In the genomic region with DNA sequence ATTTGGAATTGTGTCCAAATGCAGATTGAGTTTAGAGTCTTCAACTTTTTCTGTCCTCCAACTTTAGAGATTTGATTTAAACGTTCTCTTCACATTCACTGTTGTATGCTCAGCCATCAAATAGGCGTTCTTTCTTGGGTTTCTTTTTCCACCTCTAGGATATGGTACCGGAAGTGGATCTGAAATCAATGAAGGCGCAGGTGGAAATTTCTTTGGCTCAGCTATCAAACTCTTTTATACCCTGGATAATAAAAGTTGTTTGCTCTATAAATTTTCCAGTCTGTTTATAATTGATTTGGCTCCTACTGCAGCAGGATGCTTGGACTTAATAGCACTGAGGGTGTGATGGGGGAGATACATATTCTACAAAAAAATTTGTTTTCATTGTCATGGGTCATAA, we compare ENCODE assay signal across 10 cellular contexts. TPM values are rescaled to one million over a fixed set of nuclear protein-coding genes. Genes with fewer than 3 reads are reported as not detected.
A peak's percentile ranks its signal among the peaks of the same experiment; 100 is the strongest.
DNase-seq lines count a peak whose midpoint lies in the region; ATAC-seq, FAIRE-seq and TF ChIP-seq lines count a peak whose summit lies in the region.
"Had no signal": no experiment of that assay in that cellular context is flagged by ENCODE, and none has a peak within 500 bp of the region (broad histone marks: within the 10 kb centered on the region; RNA-seq: fewer than 3 reads in every experiment).

No MANE protein-coding gene starts in this region.

- in situ Hi-C loops in GM23248 (cut with MboI) = no loop called here

- FAIRE-seq in endothelial cell of umbilical vein (lab: Jason Lieb, UNC) = no peak
- FAIRE-seq: TTC549 had no signal

- peaks cover 30% of the 10 kb centered on the region; the same call in 1 of the 2 replicates for H3F3A ChIP-seq in GM23248 (ENCODE audit: insufficient read depth)

- ATAC-seq in GM19452 (IDR thresholded peaks at IDR 0.05; ENCODE audit: unreplicated experiment) (no peak), HG03025 (IDR thresholded peaks at IDR 0.05; ENCODE audit: low FRiP score, unreplicated experiment) (no peak)

- H3K4me2 ChIP-seq in GM23248 (ENCODE audit: unreplicated experiment) (peak overlapping the region; percentile 96), endothelial cell of umbilical vein (ENCODE audit: insufficient read depth, low read length) (peak overlapping the region; percentile 65)

- H3K36me3 ChIP-seq in GM23248 (ENCODE audit: low read depth) (peaks cover 6% of the 10 kb centered on the region; the same call in 1 of the 2 replicates), endothelial cell of umbilical vein (ENCODE audit: control insufficient read depth in 2 of 2, extremely low read depth in 1 of 2, insufficient read depth in 2 of 2, low read length in 2 of 2) (no peaks in the 10 kb centered on the region), prostate gland (no peaks in the 10 kb centered on the region)

- BruUV-seq in endothelial cell of umbilical vein (replicated peaks; lab: Mats Ljungman, UMichigan) = no TSS peak

- H4K20me1 ChIP-seq in GM23248 (ENCODE audit: insufficient read depth) (peaks cover 23% of the 10 kb centered on the region; the same call in 1 of the 2 replicates), endothelial cell of umbilical vein (replicated peaks; ENCODE audit: control insufficient read depth, extremely low read depth, insufficient read depth, low read length) (peaks cover 10% of the 10 kb centered on the region)

- H3K9me2 ChIP-seq in GM23248 (ENCODE audit: insufficient read depth) = no peaks in the 10 kb centered on the region

- H3K27ac ChIP-seq in GM23248 = no peak overlapping the region
- peak overlapping the region; percentile 94 for H3K27ac ChIP-seq in RWPE1
- no peak overlapping the region for H3K27ac ChIP-seq in endothelial cell of umbilical vein (ENCODE audit: insufficient read depth, low read depth, low read length)
- H3K27ac ChIP-seq in prostate gland = peak overlapping the region in 1 of 2 donors; percentile 83

- WGBS in GM23248 (ENCODE audit: low coverage in 1 of 2, low lambda C conversion rate in 2 of 2, missing lambda C conversion rate in 2 of 2), 2 experiments = 73 to 76% methylated on average over 4 of the region's 4 CpGs
- WGBS in prostate gland = 37% methylated on average over 4 of the region's 4 CpGs

- H3K9ac ChIP-seq in GM23248 = peak overlapping the region; percentile 96
- H3K9ac ChIP-seq in endothelial cell of umbilical vein (replicated peaks; ENCODE audit: extremely low read depth, insufficient read depth, low read length) = no peak overlapping the region

- no peaks in the 10 kb centered on the region for H3K27me3 ChIP-seq in GM23248 (replicated peaks; ENCODE audit: insufficient read depth)
- peaks cover 3% of the 10 kb centered on the region in 2 experiments for H3K27me3 ChIP-seq in endothelial cell of umbilical vein (ENCODE audit: control insufficient read depth in 2 of 2, insufficient read depth in 2 of 2, low read length in 2 of 2)
- H3K27me3 ChIP-seq in prostate gland (replicated peaks; ENCODE audit: insufficient read depth) = no peaks in the 10 kb centered on the region

- POLR2A ChIA-PET in RWPE1 (lab: Yijun Ruan, JAX; ENCODE audit: low non-redundant PET) (no interaction called here), endothelial cell of umbilical vein (lab: Charles Lee) (interaction anchor here (1.6 kb wide), 1 partner anchor 26 kb away, joined by 3 read pairs; no protein-coding TSS in a partner anchor)

- no peak for TF ChIP-seq CTCF in RWPE1 (conservative IDR thresholded peaks at IDR 0.05; ENCODE audit: low read depth)
- no peak for TF ChIP-seq CTCF in endothelial cell of umbilical vein (IDR thresholded peaks at IDR 0.05; ENCODE audit: extremely low read depth in 1 of 2, insufficient read depth in 1 of 2, low read depth in 1 of 2, low read length in 2 of 2)
- no peak for TF ChIP-seq CTCF in prostate gland (IDR thresholded peaks at IDR 0.05)

- TF ChIP-seq POLR2A in endothelial cell of umbilical vein (IDR thresholded peaks at IDR 0.05; ENCODE audit: low read depth, low read length) (no peak), prostate gland (IDR thresholded peaks at IDR 0.05) (no peak)

- no peaks in the 10 kb centered on the region for H3K9me1 ChIP-seq in endothelial cell of umbilical vein (replicated peaks; ENCODE audit: control insufficient read depth, extremely low read depth, insufficient read depth, low read length)

- intact Hi-C loops in endothelial cell of umbilical vein (cut with micrococcal nuclease) = no loop called here
- intact Hi-C loops in prostate gland (cut with DNase I) = no loop called here

- DNase-seq in GM23248 = no peak
- DNase-seq in RWPE1 (ENCODE audit: low spot score) = no peak
- no peak for DNase-seq in endothelial cell of umbilical vein (ENCODE audit: low read depth, low spot score)
- DNase-seq in prostate gland (ENCODE audit: low spot score) = no peak
- DNase-seq in NCI-H345 treated with DMSO at 0.1 percent for 48 hours (lab: John Stamatoyannopoulos, UW; ENCODE audit: unreplicated experiment) = no peak
- no peak for DNase-seq in NK-92 (lab: John Stamatoyannopoulos, UW; ENCODE audit: unreplicated experiment)
- DNase-seq: NCI-H187 treated with DMSO at 0.1 percent for 48 hours had no signal

- H2AFZ ChIP-seq in GM23248 = no peak overlapping the region
- H2AFZ ChIP-seq in endothelial cell of umbilical vein (ENCODE audit: low read depth, low read length) = no peak overlapping the region

- H3K9me3 ChIP-seq in GM23248 (ENCODE audit: low read depth) (no peaks in the 10 kb centered on the region), endothelial cell of umbilical vein (replicated peaks; ENCODE audit: control insufficient read depth, insufficient read depth, low read length) (no peaks in the 10 kb centered on the region), prostate gland (no peaks in the 10 kb centered on the region)

- CTCF ChIA-PET in RWPE1 (lab: Yijun Ruan, JAX) (no interaction called here), endothelial cell of umbilical vein (lab: Charles Lee) (no interaction called here)

- peak overlapping the region; percentile 89 for H3K4me3 ChIP-seq in GM23248
- H3K4me3 ChIP-seq in endothelial cell of umbilical vein (replicated peaks in 1 of 3; ENCODE audit: insufficient read depth in 1 of 3, low read depth in 1 of 3, low read length in 3 of 3) = no peak overlapping the region
- peak overlapping the region; percentile 81 to 95 for H3K4me3 ChIP-seq in prostate gland

- H3K4me1 ChIP-seq in GM23248 (ENCODE audit: insufficient read depth) (peaks cover 36% of the 10 kb centered on the region), endothelial cell of umbilical vein (ENCODE audit: control insufficient read depth, extremely low read depth, insufficient read depth, low read length) (peaks cover 12% of the 10 kb centered on the region), prostate gland (replicated peaks) (peaks cover 13% of the 10 kb centered on the region)

- H3K79me2 ChIP-seq in GM23248 (ENCODE audit: insufficient read depth) (peaks cover 65% of the 10 kb centered on the region), endothelial cell of umbilical vein (ENCODE audit: control insufficient read depth, insufficient read depth, low read length) (peaks cover 69% of the 10 kb centered on the region)

- dilution Hi-C loops in endothelial cell of umbilical vein (cut with MboI; ENCODE audit: extremely low pct_ligation_motif_present, low sequenced_read_pairs) = no loop called here

TF ChIP-seq in endothelial cell of umbilical vein, 7 proteins besides CTCF, POLR2A, EP300 and RAD21:
- TF ChIP-seq EZH2 (IDR thresholded peaks at IDR 0.05; ENCODE audit: borderline replicate concordance, low read depth, low read length, severe bottlenecking) (no peak), MYC (IDR thresholded peaks at IDR 0.05; ENCODE audit: low read depth, low read length) (no peak), GATA2 (IDR thresholded peaks at IDR 0.05; ENCODE audit: insufficient read depth, insufficient read length, low read depth, low read length) (no peak), JUN (IDR thresholded peaks at IDR 0.05; ENCODE audit: borderline replicate concordance, insufficient read depth, insufficient read length, low read depth) (no peak), POLR2AphosphoS5 (IDR thresholded peaks at IDR 0.05; ENCODE audit: insufficient read depth, low read depth, low read length) (no peak), FOS (IDR thresholded peaks at IDR 0.05; ENCODE audit: borderline replicate concordance, insufficient read depth, low read length) (no peak)
- TF ChIP-seq, protein P1, sequence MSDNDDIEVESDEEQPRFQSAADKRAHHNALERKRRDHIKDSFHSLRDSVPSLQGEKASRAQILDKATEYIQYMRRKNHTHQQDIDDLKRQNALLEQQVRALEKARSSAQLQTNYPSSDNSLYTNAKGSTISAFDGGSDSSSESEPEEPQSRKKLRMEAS (IDR thresholded peaks at IDR 0.05; ENCODE audit: insufficient read depth, insufficient read length) = no peak

RNA-seq across cellular contexts. Expression of a gene that starts 1.6 kb away (rescaled TPM):
- total RNA-seq in GM23248 (2014; rRNA removed; shearing (Covaris generic)) = 17.9 and 26.7 TPM in 2 replicates
- polyA plus RNA-seq in GM23248 (2016; fragmentation: Nextera tagmentation; extraction: Ambion mirVana) (16.6 and 19.3 TPM in 2 replicates), endothelial cell of umbilical vein (17.4 and 18.9 TPM in 2 replicates)
- total RNA-seq in endothelial cell of umbilical vein (27.0 and 28.7 TPM in 2 replicates), prostate gland (10 to 100 TPM; 37.7 to 76.0 TPM)
- 20.0 and 21.9 TPM in 2 replicates for polyA plus RNA-seq in endothelial cell of umbilical vein (2011; cell fraction: cytosol; rRNA removed)
- polyA plus RNA-seq in endothelial cell of umbilical vein (2011; cell fraction: nucleus; rRNA removed) = 64.1 and 70.9 TPM in 2 replicates
- 16.7 and 21.1 TPM in 2 replicates for polyA plus RNA-seq in endothelial cell of umbilical vein (2012)
- 29.5 and 32.7 TPM in 2 replicates for polyA minus RNA-seq in endothelial cell of umbilical vein
- 4.8 TPM for polyA minus RNA-seq in endothelial cell of umbilical vein (2011; cell fraction: cytosol; rRNA and poly(A)+ RNA removed)
- 91.8 and 101 TPM in 2 replicates for polyA minus RNA-seq in endothelial cell of umbilical vein (2011; cell fraction: nucleus; rRNA and poly(A)+ RNA removed)

RNA-seq across cellular contexts. Expression of a gene that starts 48.2 kb away (rescaled TPM):
- total RNA-seq in GM23248 (2014; rRNA removed; shearing (Covaris generic)) = 4.3 and 10.2 TPM in 2 replicates
- polyA plus RNA-seq in GM23248 (2016; fragmentation: Nextera tagmentation; extraction: Ambion mirVana) (4.3 and 4.5 TPM in 2 replicates), endothelial cell of umbilical vein (12.2 and 13.3 TPM in 2 replicates)
- total RNA-seq in endothelial cell of umbilical vein (27.0 and 28.9 TPM in 2 replicates), prostate gland (10 to 100 TPM; 12.6 to 14.2 TPM)
- polyA plus RNA-seq in endothelial cell of umbilical vein (2011; cell fraction: cytosol; rRNA removed) = 17.4 and 20.2 TPM in 2 replicates
- polyA plus RNA-seq in endothelial cell of umbilical vein (2011; cell fraction: nucleus; rRNA removed) = 16.2 and 17.8 TPM in 2 replicates
- polyA plus RNA-seq in endothelial cell of umbilical vein (2012) = 20.2 and 20.7 TPM in 2 replicates
- polyA minus RNA-seq in endothelial cell of umbilical vein = 42.0 and 79.3 TPM in 2 replicates
- 1.2 TPM for polyA minus RNA-seq in endothelial cell of umbilical vein (2011; cell fraction: cytosol; rRNA and poly(A)+ RNA removed)
- 12.0 and 12.2 TPM in 2 replicates for polyA minus RNA-seq in endothelial cell of umbilical vein (2011; cell fraction: nucleus; rRNA and poly(A)+ RNA removed)

Comparison
In these comparisons a context has a peak if more than half of its experiments do, and no peak if none do; other contexts are left out.
1. H3K4me3 ChIP-seq: peak in GM23248 (single experiment) and prostate gland (2 of 2); none in endothelial cell of umbilical vein (0 of 3).